In the genomic region with DNA sequence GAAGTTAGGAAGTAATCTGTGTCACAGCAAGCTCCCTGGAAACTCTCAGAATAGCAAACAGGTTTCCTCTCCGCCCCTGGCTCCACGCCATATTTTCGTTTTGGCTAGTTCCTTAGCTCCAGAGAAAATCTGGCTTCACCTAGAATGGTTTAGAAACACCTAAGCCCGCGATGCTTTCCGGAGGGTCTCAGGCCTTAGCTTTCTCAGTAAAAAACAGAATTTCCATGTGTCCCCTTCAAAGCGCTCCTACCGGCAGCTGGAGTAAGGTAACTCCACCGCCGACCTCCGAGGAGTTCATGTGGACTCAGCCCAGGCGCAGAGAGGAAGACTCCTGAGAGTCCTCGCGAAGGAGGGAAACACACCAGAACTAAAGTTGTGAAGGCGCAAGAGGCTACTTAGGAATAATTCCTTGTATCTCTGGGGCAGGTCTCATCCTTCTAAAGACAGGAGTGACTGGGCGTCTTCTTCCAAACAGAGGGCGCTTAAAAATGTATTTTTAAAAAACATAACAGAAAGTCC, we compare ENCODE assay signal across 8 cellular contexts. TPM values are rescaled to one million over a fixed set of nuclear protein-coding genes. Genes with fewer than 3 reads are reported as not detected.
DNase-seq lines count a peak whose midpoint lies in the region; ATAC-seq and TF ChIP-seq lines count a peak whose summit lies in the region.

No MANE protein-coding gene starts in this region.

- H3K36me3 ChIP-seq in heart right ventricle (peaks cover 0 to 5% (median 0%) of the 10 kb centered on the region in 9 donors), trophoblast cell (ENCODE audit: control insufficient read depth in 1 of 2, insufficient read depth in 2 of 2, low read length in 2 of 2) (peaks cover 0 to 3% of the 10 kb centered on the region in 2 experiments)

- no peaks in the 10 kb centered on the region for H3K9me3 Mint-ChIP-seq in activated naive CD4-positive, alpha-beta T cell treated with anti-CD3 and anti-CD28 coated beads, Interleukin-2, amount 50 U/mL, for 24 hours

- H2BK12ac ChIP-seq in trophoblast cell (ENCODE audit: low read length), result peak overlapping the region; percentile 18

- H3K79me2 ChIP-seq in trophoblast cell (ENCODE audit: control insufficient read depth, insufficient read depth, low read length, poor library complexity), result peaks cover 11% of the 10 kb centered on the region

- H3K27ac Mint-ChIP-seq in activated naive CD4-positive, alpha-beta T cell treated with anti-CD3 and anti-CD28 coated beads, Interleukin-2, amount 50 U/mL, for 24 hours, result peak overlapping the region; percentile 94

- peak overlapping the region; percentile 72 for H4K91ac ChIP-seq in trophoblast cell (ENCODE audit: low read depth, low read length)

- no peak for TF ChIP-seq CTCF in heart right ventricle (IDR thresholded peaks at IDR 0.05)

- H3K27ac ChIP-seq in heart right ventricle, result peak overlapping the region; percentile 79 to 97 (median 88)
- H3K27ac ChIP-seq in trophoblast cell (ENCODE audit: low read depth, low read length), result peak overlapping the region; percentile 56

- H3K27me3 Mint-ChIP-seq in activated naive CD4-positive, alpha-beta T cell treated with anti-CD3 and anti-CD28 coated beads, Interleukin-2, amount 50 U/mL, for 24 hours, result no peaks in the 10 kb centered on the region

- H3K4ac ChIP-seq in trophoblast cell (ENCODE audit: low read depth, low read length), result peak overlapping the region; percentile 61

- H2BK120ac ChIP-seq in trophoblast cell (ENCODE audit: insufficient read depth, low read length, poor library complexity), result peak overlapping the region; percentile 77

- peak overlapping the region; percentile 87 for H3K9ac ChIP-seq in trophoblast cell (ENCODE audit: low read length)

- 1% methylated on average over 17 of the region's 17 CpGs for WGBS in heart right ventricle, 2 donors
- WGBS in trophoblast cell (ENCODE audit: extremely low coverage, insufficient coverage, insufficient read length), result no CpG with 5 or more reads among the region's 17 CpGs

- peak overlapping the region; percentile 97 for H3K4me3 Mint-ChIP-seq in activated naive CD4-positive, alpha-beta T cell treated with anti-CD3 and anti-CD28 coated beads, Interleukin-2, amount 50 U/mL, for 24 hours

- peak overlapping the region; percentile 68 for H3K4me2 ChIP-seq in trophoblast cell (ENCODE audit: low read length)

- ATAC-seq in heart right ventricle (peak in 7 of 8 donors; percentile 9 to 51 (median 25)), HG03469 (IDR thresholded peaks at IDR 0.05; ENCODE audit: unreplicated experiment) (no peak)

- H3K27me3 ChIP-seq in heart right ventricle (no peaks in the 10 kb centered on the region), trophoblast cell (ENCODE audit: insufficient read depth, low read length) (no peaks in the 10 kb centered on the region)

- peaks cover 53% of the 10 kb centered on the region for H3K4me1 Mint-ChIP-seq in activated naive CD4-positive, alpha-beta T cell treated with anti-CD3 and anti-CD28 coated beads, Interleukin-2, amount 50 U/mL, for 24 hours

- peak overlapping the region; percentile 79 for H2AFZ ChIP-seq in trophoblast cell (ENCODE audit: insufficient read depth, low read length, poor library complexity)

- intact Hi-C loops in heart right ventricle (cut with DNase I), result loop anchor here in 1 of 10 donors (5.0 kb wide), 1 partner anchor 35 kb away; no protein-coding TSS in a partner anchor

- H2BK5ac ChIP-seq in trophoblast cell (ENCODE audit: low read depth, low read length, poor library complexity), result peak overlapping the region; percentile 78

- peak; percentile 75 for DNase-seq in activated effector memory CD4-positive, alpha-beta T cell treated with anti-CD3 and anti-CD28 coated beads, Interleukin-2, amount 50 U/mL, for 16 hours
- DNase-seq in activated effector memory CD4-positive, alpha-beta T cell treated with Interleukin-2 at 50 U/mL for 16 hours, result no peak
- DNase-seq in NCI-H69 (lab: John Stamatoyannopoulos, UW), result peak; percentile 88
- peak; percentile 55 to 82 for DNase-seq in heart right ventricle
- DNase-seq in trophoblast cell, result peak; percentile 13 to 52
- DNase-seq in GDM1 (lab: John Stamatoyannopoulos, UW), result no peak

- H3K36me3 Mint-ChIP-seq in activated naive CD4-positive, alpha-beta T cell treated with anti-CD3 and anti-CD28 coated beads, Interleukin-2, amount 50 U/mL, for 24 hours, result no peaks in the 10 kb centered on the region

- H3K79me1 ChIP-seq in trophoblast cell (ENCODE audit: low read length), result peaks cover 20% of the 10 kb centered on the region

- peak overlapping the region; percentile 59 for H3K14ac ChIP-seq in trophoblast cell (ENCODE audit: low read length)

- H4K8ac ChIP-seq in trophoblast cell (ENCODE audit: low read depth, low read length), result peak overlapping the region; percentile 36

- peak overlapping the region; percentile 25 for H3K18ac ChIP-seq in trophoblast cell (ENCODE audit: low read length)

- H3K4me1 ChIP-seq in heart right ventricle, result peaks cover 6 to 65% (median 53%) of the 10 kb centered on the region in 9 donors
- peaks cover 12 to 22% of the 10 kb centered on the region in 2 experiments for H3K4me1 ChIP-seq in trophoblast cell (ENCODE audit: control insufficient read depth in 1 of 2, insufficient read depth in 2 of 2, low read length in 2 of 2)

- H3K9me3 ChIP-seq in heart right ventricle, result no peaks in the 10 kb centered on the region
- no peaks in the 10 kb centered on the region for H3K9me3 ChIP-seq in trophoblast cell (ENCODE audit: insufficient read depth, low read depth, low read length)

- H3K23ac ChIP-seq in trophoblast cell (ENCODE audit: low read length), result no peak overlapping the region

- peak overlapping the region; percentile 12 for H4K12ac ChIP-seq in trophoblast cell (ENCODE audit: low read depth, low read length)

- no peak overlapping the region for H2AK5ac ChIP-seq in trophoblast cell (ENCODE audit: low read length)

- H3K4me3 ChIP-seq in heart right ventricle (peak overlapping the region; percentile 49 to 95 (median 74)), trophoblast cell (ENCODE audit: low read depth, low read length) (peak overlapping the region; percentile 70)

RNA-seq across cellular contexts. Expression of a gene that starts 0.4 kb away (rescaled TPM):
- total RNA-seq in heart right ventricle, result 10 to 100 TPM in 6 of 10 donors, 1 to 10 TPM in 4; 6.3 to 37.2 (median 11.1) TPM
- polyA plus RNA-seq in heart right ventricle, result 10 to 100 TPM in 1 of 2 donors, 1 to 10 TPM in 1; 8.7 to 13.1 TPM
- polyA plus RNA-seq in trophoblast cell (2013), result 101 and 110 TPM in 2 replicates

Comparison
In these comparisons a context has a peak if more than half of its experiments do, and no peak if none do; other contexts are left out.
1. DNase-seq: peak in activated effector memory CD4-positive, alpha-beta T cell treated with anti-CD3 and anti-CD28 coated beads, Interleukin-2, amount 50 U/mL, for 16 hours (single experiment), NCI-H69 (single experiment), heart right ventricle (2 of 2) and trophoblast cell (2 of 2); none in activated effector memory CD4-positive, alpha-beta T cell treated with Interleukin-2 at 50 U/mL for 16 hours (single experiment) and GDM1 (single experiment).